8 cellular contexts compared by ENCODE assay signal in genomic region chr15:40807888-40808194, GRCh38. TPM values are rescaled to one million over a fixed set of nuclear protein-coding genes. Genes with fewer than 3 reads are reported as not detected.
DNase-seq lines count a peak whose midpoint lies in the region; ATAC-seq, FAIRE-seq and TF ChIP-seq lines count a peak whose summit lies in the region.

No MANE protein-coding gene starts in this region.

- H3K4me3 ChIP-seq in A549 (peak overlapping the region; percentile 83), HUES6 (ENCODE audit: low read depth, low read length) (peak overlapping the region; percentile 99), muscle layer of colon (ENCODE audit: low read depth in 1 of 2, low read length in 2 of 2) (peak overlapping the region; percentile 60 to 100)

- no peak for TF ChIP-seq RAD21 in A549 (conservative IDR thresholded peaks at IDR 0.05 in 1 of 2, IDR thresholded peaks at IDR 0.05 in 1 of 2)

- H3K4me1 ChIP-seq in A549 (peaks cover 11% of the 10 kb centered on the region; the same call in 1 of the 3 replicates), HUES6 (ENCODE audit: control insufficient read depth, insufficient read depth, low read length) (peaks cover 8% of the 10 kb centered on the region; the same call in 1 of the 2 replicates), muscle layer of colon (ENCODE audit: insufficient read depth, low read length) (peaks cover 15% of the 10 kb centered on the region)

- TF ChIP-seq POLR2A in A549 (IDR thresholded peaks at IDR 0.05; ENCODE audit: low read length): no peak

- POLR2A ChIA-PET in A549 (lab: Yijun Ruan, JAX): no interaction called here

- H3K27me3 ChIP-seq in HUES6 (ENCODE audit: control insufficient read depth, insufficient read depth, low read length) (no peaks in the 10 kb centered on the region), muscle layer of colon (ENCODE audit: control insufficient read depth in 1 of 2, insufficient read depth in 2 of 2, low read length in 2 of 2) (no peaks in the 10 kb centered on the region)

- H3K36me3 ChIP-seq in HUES6 (ENCODE audit: control insufficient read depth, insufficient read depth, low read length): peaks cover 17% of the 10 kb centered on the region
- H3K36me3 ChIP-seq in muscle layer of colon (ENCODE audit: insufficient read depth, low read length): peaks cover 9% of the 10 kb centered on the region

- no peak for TF ChIP-seq CTCF in A549 (IDR thresholded peaks at IDR 0.05)

- H3K27ac ChIP-seq in A549: peak overlapping the region; percentile 72 to 99
- no peak overlapping the region for H3K27ac ChIP-seq in HUES6 (ENCODE audit: low read depth, low read length)
- peak overlapping the region; percentile 3 for H3K27ac ChIP-seq in caudate nucleus (ENCODE audit: low read depth, low read length)
- H3K27ac ChIP-seq in muscle layer of colon (ENCODE audit: low read depth, low read length): peak overlapping the region; percentile 55

- FAIRE-seq in A549 (lab: Jason Lieb, UNC): no peak

- peak overlapping the region; percentile 52 for H3K9ac ChIP-seq in HUES6 (ENCODE audit: low read length)
- no peak overlapping the region for H3K9ac ChIP-seq in muscle layer of colon (ENCODE audit: low read length)

- CTCF ChIA-PET in A549 (lab: Yijun Ruan, JAX): no interaction called here

- no peak for TF ChIP-seq EP300 in A549 (IDR thresholded peaks at IDR 0.05)

- H3K4me2 ChIP-seq in A549: peak overlapping the region; percentile 83

- WGBS in A549 (ENCODE audit: missing lambda C conversion rate): 2% methylated on average over 13 of the region's 13 CpGs

- ATAC-seq in A549: no peak
- no peak for ATAC-seq in HG02973 (IDR thresholded peaks at IDR 0.05; ENCODE audit: unreplicated experiment)

- H3K9me3 ChIP-seq in A549 (no peaks in the 10 kb centered on the region), HUES6 (ENCODE audit: control insufficient read depth, insufficient read depth, low read depth, low read length) (no peaks in the 10 kb centered on the region), muscle layer of colon (ENCODE audit: low read length) (no peaks in the 10 kb centered on the region)

- DNase-seq in A549 (ENCODE audit: low read depth in 1 of 2, low spot score in 1 of 2) (no peak), caudate nucleus (lab: John Stamatoyannopoulos, UW) (no peak), AML-193 (lab: John Stamatoyannopoulos, UW) (no peak), NCI-H2196 treated with DMSO at 0.1 percent for 48 hours (lab: John Stamatoyannopoulos, UW; ENCODE audit: unreplicated experiment) (no peak)
- no peak for DNase-seq in NK-92 treated with Interleukin-12 subunit alpha and Interleukin-12 subunit beta, amount 100 ng/mL, for 24 hours (lab: John Stamatoyannopoulos, UW)

TF ChIP-seq in A549, 52 proteins besides CTCF, POLR2A, EP300 and RAD21:
- no peak for TF ChIP-seq FOSB (CRISPR knock-in tag; IDR thresholded peaks at IDR 0.05)
- no peak for TF ChIP-seq BHLHE40 (IDR thresholded peaks at IDR 0.05; ENCODE audit: low read depth, low read length)
- no peak for TF ChIP-seq POLR2AphosphoS2 (conservative IDR thresholded peaks at IDR 0.05; ENCODE audit: low read length)
- TF ChIP-seq HEYL (CRISPR knock-in tag; IDR thresholded peaks at IDR 0.05): no peak
- no peak for TF ChIP-seq CBX8 (IDR thresholded peaks at IDR 0.05)
- TF ChIP-seq REST (IDR thresholded peaks at IDR 0.05): no peak
- no peak for TF ChIP-seq CEBPB (IDR thresholded peaks at IDR 0.05)
- 0 out of 2 replicates have a peak, but pooled peaks have one; percentile 46 for TF ChIP-seq E2F6 (IDR thresholded peaks at IDR 0.05; ENCODE audit: borderline replicate concordance, low read depth)
- no peak for TF ChIP-seq RNF2 (IDR thresholded peaks at IDR 0.05; ENCODE audit: borderline replicate concordance, low read depth)
- no peak for TF ChIP-seq HOXB5 (CRISPR knock-in tag; IDR thresholded peaks at IDR 0.05)
- TF ChIP-seq USF2 (IDR thresholded peaks at IDR 0.05): no peak
- TF ChIP-seq GATA3 (IDR thresholded peaks at IDR 0.05; ENCODE audit: borderline replicate concordance): no peak
- TF ChIP-seq MYC (IDR thresholded peaks at IDR 0.05; ENCODE audit: borderline replicate concordance, low read length): no peak
- TF ChIP-seq KDM1A (IDR thresholded peaks at IDR 0.05; ENCODE audit: low read depth): peak; percentile 70; the same call in 1 of the 2 replicates
- no peak for TF ChIP-seq MAZ (IDR thresholded peaks at IDR 0.05; ENCODE audit: borderline replicate concordance, low read depth, low read length)

RNA-seq across cellular contexts. Expression of gene DNAJC17, which starts 0.6 kb away (rescaled TPM):
- 17.7 and 24.4 TPM in 2 replicates for polyA plus RNA-seq in A549 (2011; rRNA removed)
- 31.9 and 34.9 TPM in 2 replicates for polyA plus RNA-seq in A549 (2012; cell fraction: cytosol; rRNA removed)
- 21.7 and 26.9 TPM in 2 replicates for polyA plus RNA-seq in A549 (2012; cell fraction: nucleus; rRNA removed)
- 19.2 to 22.3 TPM (median 19.5 TPM) in 3 replicates for polyA plus RNA-seq in A549 (2017; fragmentation: RNase III; extraction: RNeasy Plus Mini Kit Qiagen cat#74134 plus additional on column Dnase treatment)
- 13.4 and 18.5 TPM in 2 replicates for polyA minus RNA-seq in A549 (2011; rRNA and poly(A)+ RNA removed)

RNA-seq across cellular contexts. Expression of gene ZFYVE19, which starts 1.0 kb away (rescaled TPM):
- 15.6 and 20.5 TPM in 2 replicates for polyA plus RNA-seq in A549 (2011; rRNA removed)
- polyA plus RNA-seq in A549 (2012; cell fraction: cytosol; rRNA removed): 32.0 and 32.4 TPM in 2 replicates
- polyA plus RNA-seq in A549 (2012; cell fraction: nucleus; rRNA removed): 64.7 and 71.5 TPM in 2 replicates
- polyA plus RNA-seq in A549 (2017; fragmentation: RNase III; extraction: RNeasy Plus Mini Kit Qiagen cat#74134 plus additional on column Dnase treatment): 21.1 to 25.6 TPM (median 23.7 TPM) in 3 replicates
- 19.7 and 22.8 TPM in 2 replicates for polyA minus RNA-seq in A549 (2011; rRNA and poly(A)+ RNA removed)

RNA-seq across cellular contexts. Expression of gene PPP1R14D, which starts 20.7 kb away (rescaled TPM):
- polyA plus RNA-seq in A549 (2011; rRNA removed) (0.86 and 1.1 TPM in 2 replicates), A549 (2017; fragmentation: RNase III; extraction: RNeasy Plus Mini Kit Qiagen cat#74134 plus additional on column Dnase treatment) (0.21 to 0.46 TPM (median 0.45 TPM) in 3 replicates)
- polyA plus RNA-seq in A549 (2012; cell fraction: cytosol; rRNA removed): 0.17 and 0.48 TPM in 2 replicates
- polyA plus RNA-seq in A549 (2012; cell fraction: nucleus; rRNA removed): 0.10 TPM in 1 of 2 replicates, not detected in the other
- polyA minus RNA-seq in A549 (2011; rRNA and poly(A)+ RNA removed): 0.29 and 0.39 TPM in 2 replicates

RNA-seq across cellular contexts. Expression of gene SPINT1, which starts 36.0 kb away (rescaled TPM):
- polyA plus RNA-seq in A549 (2011; rRNA removed): 0.79 and 0.99 TPM in 2 replicates
- 0.31 and 0.38 TPM in 2 replicates for polyA plus RNA-seq in A549 (2012; cell fraction: cytosol; rRNA removed)
- polyA plus RNA-seq in A549 (2012; cell fraction: nucleus; rRNA removed): 0.49 and 0.97 TPM in 2 replicates
- polyA plus RNA-seq in A549 (2017; fragmentation: RNase III; extraction: RNeasy Plus Mini Kit Qiagen cat#74134 plus additional on column Dnase treatment): 0.28 to 0.80 TPM (median 0.54 TPM) in 3 replicates
- 1.2 and 2.4 TPM in 2 replicates for polyA minus RNA-seq in A549 (2011; rRNA and poly(A)+ RNA removed)

RNA-seq across cellular contexts. Expression of gene C15orf62, which starts 38.1 kb away (rescaled TPM):
- 0.10 and 0.11 TPM in 2 replicates for polyA plus RNA-seq in A549 (2011; rRNA removed)
- polyA plus RNA-seq in A549 (2012; cell fraction: cytosol; rRNA removed): 0.03 and 0.06 TPM in 2 replicates
- polyA plus RNA-seq in A549 (2012; cell fraction: nucleus; rRNA removed): 0.10 TPM in 2 replicates
- polyA plus RNA-seq in A549 (2017; fragmentation: RNase III; extraction: RNeasy Plus Mini Kit Qiagen cat#74134 plus additional on column Dnase treatment): 0.05 to 0.13 TPM (median 0.09 TPM) in 3 replicates
- polyA minus RNA-seq in A549 (2011; rRNA and poly(A)+ RNA removed): 0.12 TPM in 1 of 2 replicates, not detected in the other
